16 cellular contexts compared by ENCODE assay signal in the genomic region with DNA sequence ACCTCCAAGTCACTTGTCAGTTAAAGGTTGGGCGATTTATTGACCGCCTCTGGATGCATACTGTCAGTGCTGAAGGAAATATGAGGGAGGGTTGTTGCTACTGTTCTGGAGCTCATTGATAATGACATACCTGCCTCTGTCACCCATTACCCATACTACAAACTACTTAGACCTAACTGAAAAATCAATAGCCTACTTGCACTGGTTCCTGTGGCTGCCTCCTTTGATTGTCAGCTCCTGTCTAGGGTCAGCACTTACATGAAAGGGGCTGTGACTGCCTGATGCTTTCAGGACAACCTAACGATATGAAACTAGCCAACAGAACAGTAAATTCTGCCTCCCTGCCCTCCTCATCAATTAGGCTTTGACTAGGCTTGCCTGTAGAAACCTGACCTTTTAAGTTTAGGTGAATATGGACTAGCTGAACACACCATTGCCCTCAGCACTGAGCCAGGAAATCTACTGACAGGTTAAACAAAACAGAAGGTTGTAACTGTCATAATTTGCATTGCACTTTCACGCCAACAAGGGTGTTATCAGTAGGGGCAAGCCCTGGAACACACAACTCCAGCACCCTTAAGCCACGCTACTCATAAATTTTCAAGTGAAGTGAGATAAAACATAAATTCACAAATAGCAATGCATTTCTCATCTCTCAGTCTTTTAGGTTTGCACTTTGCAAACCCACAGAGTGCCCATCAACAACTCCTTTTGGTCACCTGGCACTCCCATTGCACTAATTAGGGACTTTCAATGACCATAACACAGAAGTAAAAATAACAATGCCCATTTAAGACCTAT. TPM values are rescaled to one million over a fixed set of nuclear protein-coding genes. Genes with fewer than 3 reads are reported as not detected.
A peak's percentile ranks its signal among the peaks of the same experiment; 100 is the strongest.
DNase-seq lines count a peak whose midpoint lies in the region; ATAC-seq, FAIRE-seq and TF ChIP-seq lines count a peak whose summit lies in the region.
"Had no signal": no experiment of that assay in that cellular context is flagged by ENCODE, and none has a peak within 500 bp of the region (broad histone marks: within the 10 kb centered on the region; RNA-seq: fewer than 3 reads in every experiment).

No MANE protein-coding gene starts in this region.

- peak overlapping the region; percentile 78 for H3K4me2 ChIP-seq in K562 (ENCODE audit: insufficient read depth, low read length)

- H3K27ac ChIP-seq in K562 (ENCODE audit: extremely low read depth, low read depth, low read length) = peak overlapping the region; percentile 91
- peak overlapping the region; percentile 25 for H3K27ac ChIP-seq in stomach smooth muscle (ENCODE audit: low read length)
- H3K27ac ChIP-seq in gastroesophageal sphincter = no peak overlapping the region

- no peak for DNase-seq in activated naive CD4-positive, alpha-beta T cell treated with anti-CD3 and anti-CD28 coated beads, Interleukin-2, amount 50 U/mL, for 16 hours
- DNase-seq in K562 (ENCODE audit: extremely low read depth in 1 of 4, low spot score in 3 of 4) (peak; percentile 23 to 81 (median 47)), NCI-H524 treated with DMSO at 0.1 percent for 48 hours (lab: John Stamatoyannopoulos, UW) (no peak)
- no peak for DNase-seq in effector memory CD8-positive, alpha-beta T cell
- DNase-seq: activated CD4-positive, alpha-beta memory T cell treated with anti-CD3 and anti-CD28 coated beads for 36 hours; activated naive CD4-positive, alpha-beta T cell; NCI-H1105; T1000 had no signal

- intact Hi-C loops in K562 (cut with micrococcal nuclease) = loop anchor here (2.0 to 5.0 kb wide), 2 partner anchors 32 to 256 kb away; no protein-coding TSS in a partner anchor

- peak; percentile 84 for FAIRE-seq in K562 (lab: Jason Lieb, UNC)
- FAIRE-seq: endometrium, HepG2, keratinocyte had no signal

- H3K79me2 ChIP-seq in K562 (ENCODE audit: control insufficient read depth, insufficient read depth, low read length) = no peaks in the 10 kb centered on the region

- TF ChIP-seq EP300 in K562 (IDR thresholded peaks at IDR 0.05; ENCODE audit: low read length) (peak; percentile 72; the same call in 1 of the 2 replicates), gastroesophageal sphincter (IDR thresholded peaks at IDR 0.05) (no peak)

- H3K27me3 ChIP-seq in K562 (ENCODE audit: control insufficient read depth in 2 of 2, insufficient read depth in 2 of 2, low read length in 2 of 2) = no peaks in the 10 kb centered on the region
- H3K27me3 ChIP-seq in stomach smooth muscle (ENCODE audit: control insufficient read depth in 1 of 2, insufficient read depth in 2 of 2, low read length in 2 of 2) = no peaks in the 10 kb centered on the region
- no peaks in the 10 kb centered on the region for H3K27me3 ChIP-seq in gastroesophageal sphincter

- no peaks in the 10 kb centered on the region for H3K9me3 ChIP-seq in K562 (replicated peaks; ENCODE audit: control insufficient read depth, insufficient read depth, low read depth, low read length)
- H3K9me3 ChIP-seq in stomach smooth muscle (ENCODE audit: control insufficient read depth in 2 of 2, low read length in 2 of 2) = no peaks in the 10 kb centered on the region
- no peaks in the 10 kb centered on the region for H3K9me3 ChIP-seq in gastroesophageal sphincter

- no peaks in the 10 kb centered on the region for H3K27me3 Mint-ChIP-seq in activated naive CD4-positive, alpha-beta T cell treated with anti-CD3 and anti-CD28 coated beads, Interleukin-2, amount 50 U/mL, for 24 hours
- no peaks in the 10 kb centered on the region for H3K27me3 Mint-ChIP-seq in effector memory CD8-positive, alpha-beta T cell
- H3K27me3 Mint-ChIP-seq: activated CD4-positive, alpha-beta memory T cell treated with anti-CD3 and anti-CD28 coated beads for 36 hours had no signal

- TF ChIP-seq RAD21 in K562 (CRISPR knock-in tag; conservative IDR thresholded peaks at IDR 0.05 in 1 of 2, IDR thresholded peaks at IDR 0.05 in 1 of 2) = no peak

- H3K4me1 Mint-ChIP-seq in activated naive CD4-positive, alpha-beta T cell treated with anti-CD3 and anti-CD28 coated beads, Interleukin-2, amount 50 U/mL, for 24 hours = peaks cover 19% of the 10 kb centered on the region
- H3K4me1 Mint-ChIP-seq in effector memory CD8-positive, alpha-beta T cell (ENCODE audit: low read depth in 2 of 2) = peaks cover 2 to 3% of the 10 kb centered on the region in 2 donors

- no peak overlapping the region for H3K4me3 Mint-ChIP-seq in activated naive CD4-positive, alpha-beta T cell treated with anti-CD3 and anti-CD28 coated beads, Interleukin-2, amount 50 U/mL, for 24 hours
- H3K4me3 Mint-ChIP-seq in effector memory CD8-positive, alpha-beta T cell = peak overlapping the region in 1 of 2 donors; percentile 23
- H3K4me3 Mint-ChIP-seq: activated CD4-positive, alpha-beta memory T cell treated with anti-CD3 and anti-CD28 coated beads for 36 hours had no signal

- CTCF ChIA-PET in K562 (lab: Yijun Ruan, JAX; ENCODE audit: low intra/inter-chr PET ratio) = no interaction called here

- H2AFZ ChIP-seq in K562 (ENCODE audit: low read depth, low read length) = peak overlapping the region; percentile 65

- TF ChIP-seq POLR2A in K562 (conservative IDR thresholded peaks at IDR 0.05) (no peak), gastroesophageal sphincter (IDR thresholded peaks at IDR 0.05) (no peak)

- WGBS in K562 (ENCODE audit: insufficient coverage, low coverage, missing lambda C conversion rate) = 1% methylated on average over 5 of the region's 5 CpGs
- 89 to 100% methylated on average over 2 of the region's 5 CpGs for WGBS in gastroesophageal sphincter (ENCODE audit: low coverage in 1 of 2), 2 donors

- peak overlapping the region; percentile 17 for H3K27ac Mint-ChIP-seq in activated naive CD4-positive, alpha-beta T cell treated with anti-CD3 and anti-CD28 coated beads, Interleukin-2, amount 50 U/mL, for 24 hours
- H3K27ac Mint-ChIP-seq in effector memory CD8-positive, alpha-beta T cell = peak overlapping the region in 1 of 2 donors; percentile 45
- H3K27ac Mint-ChIP-seq: activated CD4-positive, alpha-beta memory T cell treated with anti-CD3 and anti-CD28 coated beads for 36 hours had no signal

- no peaks in the 10 kb centered on the region for H3K9me1 ChIP-seq in K562 (ENCODE audit: control insufficient read depth, insufficient read depth, low read length)

- POLR2A ChIA-PET in K562 (lab: Yijun Ruan, JAX) = interaction anchor here (0.7 to 1.5 kb wide), 3 partner anchors 32 to 79 kb away, joined by 3 to 4 read pairs (median 3); no protein-coding TSS in a partner anchor

- ATAC-seq in HG03175 (IDR thresholded peaks at IDR 0.05; ENCODE audit: unreplicated experiment) (peak; percentile 79), K562 (peak; percentile 84), gastroesophageal sphincter (no peak)
- ATAC-seq in effector memory CD8-positive, alpha-beta T cell (replicated peaks) = no peak
- ATAC-seq: HepG2 had no signal

- no peaks in the 10 kb centered on the region for H3K9me3 Mint-ChIP-seq in activated naive CD4-positive, alpha-beta T cell treated with anti-CD3 and anti-CD28 coated beads, Interleukin-2, amount 50 U/mL, for 24 hours
- no peaks in the 10 kb centered on the region for H3K9me3 Mint-ChIP-seq in effector memory CD8-positive, alpha-beta T cell
- H3K9me3 Mint-ChIP-seq: activated CD4-positive, alpha-beta memory T cell treated with anti-CD3 and anti-CD28 coated beads for 36 hours had no signal

- H3K36me3 Mint-ChIP-seq in activated naive CD4-positive, alpha-beta T cell treated with anti-CD3 and anti-CD28 coated beads, Interleukin-2, amount 50 U/mL, for 24 hours = peaks cover 9% of the 10 kb centered on the region
- H3K36me3 Mint-ChIP-seq in effector memory CD8-positive, alpha-beta T cell (ENCODE audit: insufficient read depth) = no peaks in the 10 kb centered on the region

- no peak for TF ChIP-seq CTCF in K562 (IDR thresholded peaks at IDR 0.05 in 2 of 3, conservative IDR thresholded peaks at IDR 0.05 in 1 of 3; ENCODE audit: insufficient read depth in 2 of 3, low read depth in 1 of 3, low read length in 3 of 3)
- TF ChIP-seq CTCF in gastroesophageal sphincter (IDR thresholded peaks at IDR 0.05) = no peak

- 0 out of 2 replicates have a peak overlapping the region, but pooled peaks have one; percentile 4 for H3K4me3 ChIP-seq in K562
- peak overlapping the region; percentile 16 to 22 for H3K4me3 ChIP-seq in stomach smooth muscle (ENCODE audit: low read length in 2 of 2)
- no peak overlapping the region for H3K4me3 ChIP-seq in gastroesophageal sphincter

- BruUV-seq in K562 (replicated peaks; lab: Mats Ljungman, UMichigan) = TSS peak; percentile 10

- H3K4me1 ChIP-seq in K562 (replicated peaks in 1 of 2; ENCODE audit: control insufficient read depth in 2 of 2, insufficient read depth in 2 of 2, low read length in 2 of 2) = peaks cover 0 to 60% of the 10 kb centered on the region in 2 experiments; a peak in 4 of 5 replicates
- peaks cover 6% of the 10 kb centered on the region for H3K4me1 ChIP-seq in stomach smooth muscle (ENCODE audit: control insufficient read depth, insufficient read depth, low read length)
- no peaks in the 10 kb centered on the region for H3K4me1 ChIP-seq in gastroesophageal sphincter

- in situ Hi-C loops in K562 (cut with MboI) = no loop called here

- H4K20me1 ChIP-seq in K562 (replicated peaks; ENCODE audit: control insufficient read depth, insufficient read depth, low read length) = no peaks in the 10 kb centered on the region

- no peaks in the 10 kb centered on the region for H3K36me3 ChIP-seq in K562 (ENCODE audit: control insufficient read depth, insufficient read depth, low read length)
- no peaks in the 10 kb centered on the region for H3K36me3 ChIP-seq in stomach smooth muscle (ENCODE audit: control insufficient read depth in 2 of 2, insufficient read depth in 2 of 2, low read length in 2 of 2)
- no peaks in the 10 kb centered on the region for H3K36me3 ChIP-seq in gastroesophageal sphincter

- peak overlapping the region in 1 of 2 experiments; percentile 54; a peak in 3 of 4 replicates for H3K9ac ChIP-seq in K562 (ENCODE audit: insufficient read depth in 1 of 2, low read depth in 2 of 2, low read length in 2 of 2)
- H3K9ac ChIP-seq in stomach smooth muscle (ENCODE audit: low read length in 2 of 2) = no peak overlapping the region

RNA-seq across cellular contexts. Expression of a gene that starts 9.0 kb away (rescaled TPM):
- not detected in 2 replicates for total RNA-seq in K562 (2011; cell fraction: chromatin; rRNA removed; ENCODE audit: low replicate concordance)
- not detected in 2 replicates for total RNA-seq in K562 (2011; cell fraction: nucleolus; rRNA removed)
- total RNA-seq in K562 (2011; cell fraction: nucleoplasm; rRNA removed) = not detected in 2 replicates
- not detected in 2 replicates for total RNA-seq in K562 (2014; rRNA removed)
- total RNA-seq in K562 (2014; rRNA removed; fragmentation: Illumina TruSeq; extraction: Trizol) = not detected in 2 replicates
- not detected in 2 replicates for total RNA-seq in K562 (2015; rRNA removed; fragmentation: Illumina TruSeq; extraction: Trizol)
- total RNA-seq in K562 (2021) = not detected in 2 replicates
- polyA plus RNA-seq in K562 (2011; rRNA removed) = not detected in 2 replicates
- polyA plus RNA-seq in K562 (2011; cell fraction: cytosol; rRNA removed) = not detected in 2 replicates
- not detected in 2 replicates for polyA plus RNA-seq in K562 (2011; cell fraction: nucleus; rRNA removed)
- polyA plus RNA-seq in K562 (2012) = 0.03 TPM in 1 of 2 replicates, not detected in the other
- polyA plus RNA-seq in K562 (2014; fragmentation: Illumina TruSeq; extraction: Trizol) = not detected in 2 replicates
- not detected for polyA plus RNA-seq in K562 (2014; fragmentation: Nextera tagmentation; extraction: Ambion mirVana)
- not detected in 2 replicates for polyA plus RNA-seq in K562 (2014; rRNA removed)
- not detected in 2 replicates for polyA minus RNA-seq in K562 (2011; rRNA and poly(A)+ RNA removed)
- polyA minus RNA-seq in K562 (2011; cell fraction: cytosol; rRNA and poly(A)+ RNA removed) = not detected in 2 replicates
- not detected in 2 replicates for polyA minus RNA-seq in K562 (2011; cell fraction: nucleus; rRNA and poly(A)+ RNA removed)
- 1 to 10 TPM in 1 of 4 donors, under 1 TPM in 3; 0.31 to 2.6 (median 0.68) TPM for total RNA-seq in gastroesophageal sphincter
- total RNA-seq: activated CD4-positive, alpha-beta memory T cell treated with anti-CD3 and anti-CD28 coated beads for 36 hours; HepG2; mononuclear cell had no signal
- polyA plus RNA-seq: HepG2, keratinocyte had no signal

Comparison
In these comparisons a context has a peak if more than half of its experiments do, and no peak if none do; other contexts are left out.
1. DNase-seq: peak in K562 (4 of 4); none in activated naive CD4-positive, alpha-beta T cell treated with anti-CD3 and anti-CD28 coated beads, Interleukin-2, amount 50 U/mL, for 16 hours (single experiment), NCI-H524 treated with DMSO at 0.1 percent for 48 hours (single experiment) and effector memory CD8-positive, alpha-beta T cell (0 of 3).
2. ATAC-seq: peak in HG03175 (single experiment) and K562 (single experiment); none in effector memory CD8-positive, alpha-beta T cell (single experiment) and gastroesophageal sphincter (single experiment).
3. H3K27ac ChIP-seq: peak in K562 (single experiment) and stomach smooth muscle (single experiment); none in gastroesophageal sphincter (0 of 4).
4. H3K4me3 ChIP-seq: peak in K562 (single experiment) and stomach smooth muscle (2 of 2); none in gastroesophageal sphincter (0 of 2).